In genomic region chr14:102849522-102850379, GRCh38 we compare ENCODE assay signal across 8 cellular contexts.
DNase-seq lines count a peak whose midpoint lies in the region; ATAC-seq and TF ChIP-seq lines count a peak whose summit lies in the region.

No MANE protein-coding gene starts in this region.

- peaks cover 14% of the 10 kb centered on the region for H3K36me3 Mint-ChIP-seq in activated naive CD4-positive, alpha-beta T cell treated with anti-CD3 and anti-CD28 coated beads, Interleukin-2, amount 50 U/mL, for 24 hours
- H3K36me3 Mint-ChIP-seq in activated naive CD4-positive, alpha-beta T cell treated with anti-CD3 and anti-CD28 coated beads, Interleukin-2, amount 10 ng/mL, durations not matched to agents 7 days and 5 days, result peaks cover 14% of the 10 kb centered on the region
- peaks cover 42% of the 10 kb centered on the region for H3K36me3 Mint-ChIP-seq in activated T-helper 2 cell treated with anti-CD3 and anti-CD28 coated beads, Interferon-gamma antibody, Interleukin-2, Interleukin-4, amounts not matched to agents 10 μg/mL and 5 μg/mL and 100 μg/mL, durations not matched to agents 14 hours and 24 hours and 36 hours (ENCODE audit: low read depth)

- peak overlapping the region; percentile 80 for H3K27ac Mint-ChIP-seq in activated naive CD4-positive, alpha-beta T cell treated with anti-CD3 and anti-CD28 coated beads, Interleukin-2, amount 50 U/mL, for 24 hours
- no peak overlapping the region for H3K27ac Mint-ChIP-seq in activated naive CD4-positive, alpha-beta T cell treated with anti-CD3 and anti-CD28 coated beads, Interleukin-2, amount 10 ng/mL, durations not matched to agents 7 days and 5 days
- peak overlapping the region; percentile 29 for H3K27ac Mint-ChIP-seq in activated T-helper 2 cell treated with anti-CD3 and anti-CD28 coated beads, Interferon-gamma antibody, Interleukin-2, Interleukin-4, amounts not matched to agents 10 μg/mL and 5 μg/mL and 100 μg/mL, durations not matched to agents 14 hours and 24 hours and 36 hours

- H3K4me3 ChIP-seq in upper lobe of left lung, result no peak overlapping the region
- no peak overlapping the region for H3K4me3 ChIP-seq in tibial nerve
- H3K4me3 ChIP-seq in effector memory CD4-positive, alpha-beta T cell (ENCODE audit: insufficient read depth, low read depth, low read length, poor library complexity, severe bottlenecking), result no peak overlapping the region

- no peak overlapping the region for H3K4me3 Mint-ChIP-seq in activated naive CD4-positive, alpha-beta T cell treated with anti-CD3 and anti-CD28 coated beads, Interleukin-2, amount 50 U/mL, for 24 hours
- H3K4me3 Mint-ChIP-seq in activated naive CD4-positive, alpha-beta T cell treated with anti-CD3 and anti-CD28 coated beads, Interleukin-2, amount 10 ng/mL, durations not matched to agents 7 days and 5 days, result no peak overlapping the region
- no peak overlapping the region for H3K4me3 Mint-ChIP-seq in activated T-helper 2 cell treated with anti-CD3 and anti-CD28 coated beads, Interferon-gamma antibody, Interleukin-2, Interleukin-4, amounts not matched to agents 10 μg/mL and 5 μg/mL and 100 μg/mL, durations not matched to agents 14 hours and 24 hours and 36 hours (ENCODE audit: low read depth)

- no peaks in the 10 kb centered on the region for H3K27me3 Mint-ChIP-seq in activated naive CD4-positive, alpha-beta T cell treated with anti-CD3 and anti-CD28 coated beads, Interleukin-2, amount 50 U/mL, for 24 hours
- no peaks in the 10 kb centered on the region for H3K27me3 Mint-ChIP-seq in activated naive CD4-positive, alpha-beta T cell treated with anti-CD3 and anti-CD28 coated beads, Interleukin-2, amount 10 ng/mL, durations not matched to agents 7 days and 5 days
- no peaks in the 10 kb centered on the region for H3K27me3 Mint-ChIP-seq in activated T-helper 2 cell treated with anti-CD3 and anti-CD28 coated beads, Interferon-gamma antibody, Interleukin-2, Interleukin-4, amounts not matched to agents 10 μg/mL and 5 μg/mL and 100 μg/mL, durations not matched to agents 14 hours and 24 hours and 36 hours (ENCODE audit: low read depth)

- H3K27ac ChIP-seq in upper lobe of left lung (peak overlapping the region in 3 of 4 donors; percentile 43 to 69 (median 54)), tibial nerve (peak overlapping the region in 2 of 4 donors; percentile 43 to 44)
- no peak overlapping the region for H3K27ac ChIP-seq in effector memory CD4-positive, alpha-beta T cell (ENCODE audit: insufficient read depth, low read length, poor library complexity, severe bottlenecking)

- no peaks in the 10 kb centered on the region for H3K27me3 ChIP-seq in upper lobe of left lung
- no peaks in the 10 kb centered on the region for H3K27me3 ChIP-seq in tibial nerve
- H3K27me3 ChIP-seq in effector memory CD4-positive, alpha-beta T cell (replicated peaks; ENCODE audit: control insufficient read depth, insufficient read depth, low read length, poor library complexity, severe bottlenecking), result no peaks in the 10 kb centered on the region

- H3K9me3 ChIP-seq in upper lobe of left lung (no peaks in the 10 kb centered on the region), tibial nerve (no peaks in the 10 kb centered on the region)
- no peaks in the 10 kb centered on the region for H3K9me3 ChIP-seq in effector memory CD4-positive, alpha-beta T cell (ENCODE audit: control insufficient read depth, low read length)

- TF ChIP-seq POLR2A in upper lobe of left lung (IDR thresholded peaks at IDR 0.05) (no peak), tibial nerve (IDR thresholded peaks at IDR 0.05) (no peak)

- TF ChIP-seq EP300 in upper lobe of left lung (IDR thresholded peaks at IDR 0.05), result no peak
- TF ChIP-seq EP300 in tibial nerve (IDR thresholded peaks at IDR 0.05), result no peak

- CTCF ChIA-PET in activated naive CD4-positive, alpha-beta T cell treated with anti-CD3 and anti-CD28 coated beads, Interleukin-2, amount 10 ng/mL, durations not matched to agents 7 days and 5 days (lab: Charles Lee), result interaction anchor here (0.6 kb wide), 1 partner anchor 111 kb away, joined by 3 read pairs; no protein-coding TSS in a partner anchor

- H3K9me3 Mint-ChIP-seq in activated naive CD4-positive, alpha-beta T cell treated with anti-CD3 and anti-CD28 coated beads, Interleukin-2, amount 50 U/mL, for 24 hours, result no peaks in the 10 kb centered on the region
- H3K9me3 Mint-ChIP-seq in activated naive CD4-positive, alpha-beta T cell treated with anti-CD3 and anti-CD28 coated beads, Interleukin-2, amount 10 ng/mL, durations not matched to agents 7 days and 5 days, result peaks cover 5% of the 10 kb centered on the region
- peaks cover 5% of the 10 kb centered on the region for H3K9me3 Mint-ChIP-seq in activated T-helper 2 cell treated with anti-CD3 and anti-CD28 coated beads, Interferon-gamma antibody, Interleukin-2, Interleukin-4, amounts not matched to agents 10 μg/mL and 5 μg/mL and 100 μg/mL, durations not matched to agents 14 hours and 24 hours and 36 hours

- TF ChIP-seq CTCF in upper lobe of left lung (IDR thresholded peaks at IDR 0.05) (no peak), tibial nerve (IDR thresholded peaks at IDR 0.05) (no peak)

- 23 to 30% methylated on average over 6 of the region's 6 CpGs for WGBS in upper lobe of left lung, 2 donors
- WGBS in tibial nerve, 2 donors, result 45 to 47% methylated on average over 6 of the region's 6 CpGs

- no peak for DNase-seq in activated naive CD4-positive, alpha-beta T cell treated with anti-CD3 and anti-CD28 coated beads, Interleukin-2, amount 10 ng/mL, durations not matched to agents 7 days and 5 days
- no peak for DNase-seq in activated T-helper 2 cell treated with anti-CD3 and anti-CD28 coated beads, Interferon-gamma antibody, Interleukin-2, Interleukin-4, amounts not matched to agents 10 μg/mL and 5 μg/mL and 100 μg/mL, durations not matched to agents 14 hours and 24 hours and 36 hours (ENCODE audit: low spot score)
- DNase-seq in inferior parietal cortex (ENCODE audit: extremely low spot score) (peak; percentile 26), upper lobe of left lung (no peak), tibial nerve (ENCODE audit: low spot score in 2 of 2) (no peak)
- no peak for DNase-seq in effector memory CD4-positive, alpha-beta T cell

- ATAC-seq in upper lobe of left lung (ENCODE audit: low FRiP score in 2 of 2), result peak; percentile 34 to 53
- ATAC-seq in GM18502 (IDR thresholded peaks at IDR 0.05; ENCODE audit: poor library complexity, unreplicated experiment), result no peak

- H3K4me1 Mint-ChIP-seq in activated naive CD4-positive, alpha-beta T cell treated with anti-CD3 and anti-CD28 coated beads, Interleukin-2, amount 50 U/mL, for 24 hours, result peaks cover 17% of the 10 kb centered on the region
- peaks cover 9% of the 10 kb centered on the region for H3K4me1 Mint-ChIP-seq in activated naive CD4-positive, alpha-beta T cell treated with anti-CD3 and anti-CD28 coated beads, Interleukin-2, amount 10 ng/mL, durations not matched to agents 7 days and 5 days
- peaks cover 19% of the 10 kb centered on the region for H3K4me1 Mint-ChIP-seq in activated T-helper 2 cell treated with anti-CD3 and anti-CD28 coated beads, Interferon-gamma antibody, Interleukin-2, Interleukin-4, amounts not matched to agents 10 μg/mL and 5 μg/mL and 100 μg/mL, durations not matched to agents 14 hours and 24 hours and 36 hours (ENCODE audit: low read depth)

- intact Hi-C loops in activated T-helper 2 cell treated with anti-CD3 and anti-CD28 coated beads, Interferon-gamma antibody, Interleukin-2, Interleukin-4, amounts not matched to agents 10 μg/mL and 5 μg/mL and 100 μg/mL, durations not matched to agents 14 hours and 24 hours and 36 hours (cut with micrococcal nuclease), result no loop called here

- H3K36me3 ChIP-seq in upper lobe of left lung (no peaks in the 10 kb centered on the region), tibial nerve (no peaks in the 10 kb centered on the region)
- no peaks in the 10 kb centered on the region for H3K36me3 ChIP-seq in effector memory CD4-positive, alpha-beta T cell (ENCODE audit: control insufficient read depth, insufficient read depth, low read length)

- H3K4me1 ChIP-seq in upper lobe of left lung (peaks cover 10 to 17% (median 14%) of the 10 kb centered on the region in 4 donors), tibial nerve (peaks cover 0 to 14% (median 5%) of the 10 kb centered on the region in 4 donors)
- no peaks in the 10 kb centered on the region for H3K4me1 ChIP-seq in effector memory CD4-positive, alpha-beta T cell (ENCODE audit: control insufficient read depth, insufficient read depth, low read length, poor library complexity, severe bottlenecking)
